In the genomic region with DNA sequence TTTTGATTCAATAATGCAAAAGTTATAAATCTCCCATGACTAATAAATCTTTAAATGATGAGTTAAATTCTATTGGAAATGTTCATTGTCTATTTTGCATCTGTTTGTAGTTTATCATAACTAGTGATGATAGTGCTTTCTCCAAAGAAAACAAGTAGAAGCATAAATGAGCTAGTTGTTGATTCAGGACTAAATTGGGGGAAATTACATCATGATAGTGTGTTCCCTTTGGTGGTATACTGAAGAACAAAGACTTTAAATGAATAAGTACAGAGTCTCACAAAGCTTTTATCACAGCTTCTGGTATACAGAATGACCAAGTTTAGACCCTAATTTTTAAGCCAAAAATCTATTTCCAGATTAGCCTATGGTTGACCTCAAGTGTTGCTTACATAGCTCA, we compare ENCODE assay signal across 25 cellular contexts.
"Had no signal": no experiment of that assay in that cellular context is flagged by ENCODE, and none has a peak within 500 bp of the region (broad histone marks: within the 10 kb centered on the region; RNA-seq: fewer than 3 reads in every experiment).

No MANE protein-coding gene starts in this region.

- H3K36me3 ChIP-seq: stomach, suprapubic skin, thoracic aorta, thyroid gland, tibial artery, tibial nerve, transverse colon, upper lobe of left lung, upper lobe of right lung, uterus, vagina had no signal

- H3K27me3 ChIP-seq: stomach, suprapubic skin, testis, thyroid gland, tibial artery, tibial nerve, transverse colon, upper lobe of left lung, upper lobe of right lung, uterus, vagina had no signal

- FAIRE-seq: urothelium cell line had no signal

- H3K9me3 ChIP-seq: stomach, suprapubic skin, testis, thoracic aorta, thyroid gland, transverse colon, upper lobe of left lung, upper lobe of right lung, uterus, vagina had no signal

- H3K4me3 ChIP-seq: stomach, suprapubic skin, testis, thoracic aorta, thyroid gland, tibial artery, tibial nerve, transverse colon, upper lobe of left lung, upper lobe of right lung, uterus, vagina had no signal

- DNase-seq: stimulated activated CD4-positive, alpha-beta T cell treated with anti-CD3 and anti-CD28 coated beads, Interleukin-2, amount 100 ng/mL, for 48 hours; stimulated activated CD4-positive, alpha-beta T cell treated with anti-CD3 and anti-CD28 coated beads, Interleukin-4, amount 100 ng/mL, for 1 hour; stimulated activated CD4-positive, alpha-beta T cell treated with anti-CD3 and anti-CD28 coated beads, Interleukin-4, amount 100 ng/mL, for 24 hours; stimulated activated CD4-positive, alpha-beta T cell treated with anti-CD3 and anti-CD28 coated beads, Interleukin-4, amount 100 ng/mL, for 4 hours; stimulated activated CD8-positive, alpha-beta memory T cell treated with anti-CD3 and anti-CD28 coated beads, Interleukin-4, amount 100 ng/mL, for 48 hours; stimulated activated naive B cell treated with anti-CD40 and anti-IgM and Interleukin-4, amounts not matched to agents 10 μg/mL and 1 μg/mL and 100 μg/mL, for 72 hours; stimulated activated naive CD4-positive, alpha-beta T cell; stimulated activated naive CD4-positive, alpha-beta T cell treated with Interleukin-2 at 50 U/mL for 16 hours; stimulated activated naive CD8-positive, alpha-beta T cell treated with anti-CD3 and anti-CD28 coated beads, Interleukin-15, amount 100 ng/mL, for 72 hours; stimulated activated naive CD8-positive, alpha-beta T cell treated with anti-CD3 and anti-CD28 coated beads, Interleukin-15, Interleukin-2, amounts not matched to agents 100 U/mL and 50 U/mL, for 24 hours; stomach; substantia nigra; testis; thyroid gland; tibial artery; transverse colon; trophoblast cell; upper lobe of left lung; upper lobe of right lung; uterus had no signal

- H3K4me1 ChIP-seq: stomach, suprapubic skin, testis, thyroid gland, tibial artery, tibial nerve, transverse colon, upper lobe of right lung, uterus, vagina had no signal

- H3K27ac ChIP-seq: stomach, suprapubic skin, testis, thoracic aorta, thyroid gland, tibial artery, tibial nerve, transverse colon, upper lobe of left lung, upper lobe of right lung, uterus, vagina had no signal
